ENCODE assay signal across 28 cellular contexts in genomic region chr4:34731045-34731444, GRCh38.
DNase-seq lines count a peak whose midpoint lies in the region; ATAC-seq, FAIRE-seq and TF ChIP-seq lines count a peak whose summit lies in the region.
"Had no signal": no experiment of that assay in that cellular context is flagged by ENCODE, and none has a peak within 500 bp of the region (broad histone marks: within the 10 kb centered on the region; RNA-seq: fewer than 3 reads in every experiment).

No MANE protein-coding gene starts in this region.

- TF ChIP-seq POLR2A in GM12878 (IDR thresholded peaks at IDR 0.05; ENCODE audit: low read depth, low read length): no peak

- H3K27ac Mint-ChIP-seq in activated T-cell treated with anti-CD3 and anti-CD28 coated beads, Interleukin-2, amount 50 U/mL, for 24 hours: no peak overlapping the region
- H3K27ac Mint-ChIP-seq: activated naive CD4-positive, alpha-beta T cell treated with anti-CD3 and anti-CD28 coated beads, Interleukin-2, amount 50 U/mL, for 24 hours; CD4-positive, alpha-beta memory T cell; endodermal cell; stimulated activated memory B cell treated with anti-CD40 and anti-IgM and Interleukin-4, amounts not matched to agents 10 μg/mL and 1 μg/mL and 100 μg/mL, for 72 hours had no signal

- H3K79me2 ChIP-seq in GM12878 (ENCODE audit: control insufficient read depth, insufficient read depth, low read length) (no peaks in the 10 kb centered on the region), hepatocyte (no peaks in the 10 kb centered on the region)

- intact Hi-C loops in GM12878 (cut with micrococcal nuclease; ENCODE audit: unreplicated experiment): no loop called here

- no peak overlapping the region for H3K27ac ChIP-seq in GM12878 (ENCODE audit: control insufficient read depth, insufficient read depth)
- H3K27ac ChIP-seq in hepatocyte: no peak overlapping the region
- H3K27ac ChIP-seq: heart right ventricle, thoracic aorta had no signal

- H3K4me1 ChIP-seq in GM12878 (ENCODE audit: control insufficient read depth, insufficient read depth, low read length) (no peaks in the 10 kb centered on the region), hepatocyte (ENCODE audit: insufficient read depth) (peaks cover 23% of the 10 kb centered on the region)
- H3K4me1 ChIP-seq: heart right ventricle had no signal

- H2AFZ ChIP-seq in GM12878 (ENCODE audit: control insufficient read depth, low read depth, low read length) (no peak overlapping the region), hepatocyte (no peak overlapping the region)

- CTCF ChIA-PET in GM12878 (lab: Yijun Ruan, JAX): no interaction called here

- FAIRE-seq in GM12878 (lab: Jason Lieb, UNC): no peak
- FAIRE-seq: colon, GM12892, small intestine had no signal

- H3K27me3 Mint-ChIP-seq in activated T-cell treated with anti-CD3 and anti-CD28 coated beads, Interleukin-2, amount 50 U/mL, for 24 hours: no peaks in the 10 kb centered on the region
- H3K27me3 Mint-ChIP-seq: activated naive CD4-positive, alpha-beta T cell treated with anti-CD3 and anti-CD28 coated beads, Interleukin-2, amount 50 U/mL, for 24 hours; brain; CD4-positive, alpha-beta memory T cell; stimulated activated memory B cell treated with anti-CD40 and anti-IgM and Interleukin-4, amounts not matched to agents 10 μg/mL and 1 μg/mL and 100 μg/mL, for 72 hours had no signal

- H3K9me2 ChIP-seq in hepatocyte (replicated peaks; ENCODE audit: insufficient read depth): no peaks in the 10 kb centered on the region

- in situ Hi-C loops in GM12878 (cut with MboI): no loop called here

- BruUV-seq in GM12878 (replicated peaks; lab: Mats Ljungman, UMichigan): no TSS peak

- no peaks in the 10 kb centered on the region for H3K4me1 Mint-ChIP-seq in activated T-cell treated with anti-CD3 and anti-CD28 coated beads, Interleukin-2, amount 50 U/mL, for 24 hours (ENCODE audit: low read depth)
- H3K4me1 Mint-ChIP-seq: activated naive CD4-positive, alpha-beta T cell treated with anti-CD3 and anti-CD28 coated beads, Interleukin-2, amount 50 U/mL, for 24 hours; CD4-positive, alpha-beta memory T cell; stimulated activated memory B cell treated with anti-CD40 and anti-IgM and Interleukin-4, amounts not matched to agents 10 μg/mL and 1 μg/mL and 100 μg/mL, for 72 hours had no signal

- no peak for TF ChIP-seq EP300 in GM12878 (IDR thresholded peaks at IDR 0.05; ENCODE audit: borderline replicate concordance in 1 of 2, control insufficient read depth in 1 of 2, low read depth in 2 of 2, low read length in 2 of 2)

- RAD21 ChIA-PET in GM12878 (lab: Charles Lee; ENCODE audit: unreplicated experiment): no interaction called here

- no peaks in the 10 kb centered on the region for H3K27me3 ChIP-seq in GM12878 (replicated peaks in 1 of 2; ENCODE audit: control insufficient read depth in 2 of 2, insufficient read depth in 2 of 2, low read length in 1 of 2)
- H3K27me3 ChIP-seq in hepatocyte: no peaks in the 10 kb centered on the region
- H3K27me3 ChIP-seq: heart right ventricle had no signal

- H3K36me3 ChIP-seq in GM12878 (ENCODE audit: control insufficient read depth in 2 of 2, insufficient read depth in 2 of 2, low read length in 1 of 2): no peaks in the 10 kb centered on the region
- H3K36me3 ChIP-seq in hepatocyte (replicated peaks; ENCODE audit: insufficient read depth, low read depth): no peaks in the 10 kb centered on the region
- H3K36me3 ChIP-seq: heart right ventricle, thoracic aorta had no signal

- ATAC-seq in GM12878 (no peak; the same call in 1 of the 3 replicates), GM21737 (IDR thresholded peaks at IDR 0.05; ENCODE audit: unreplicated experiment) (no peak), GM19463 (IDR thresholded peaks at IDR 0.05; ENCODE audit: unreplicated experiment) (no peak)
- ATAC-seq: heart right ventricle; left ventricle myocardium superior; mucosa of descending colon; Panc1; stimulated activated memory B cell treated with anti-CD40 and anti-IgM and Interleukin-4, amounts not matched to agents 10 μg/mL and 1 μg/mL and 100 μg/mL, for 72 hours had no signal

- H3K36me3 Mint-ChIP-seq in activated T-cell treated with anti-CD3 and anti-CD28 coated beads, Interleukin-2, amount 50 U/mL, for 24 hours (ENCODE audit: low read depth): no peaks in the 10 kb centered on the region
- H3K36me3 Mint-ChIP-seq: activated naive CD4-positive, alpha-beta T cell treated with anti-CD3 and anti-CD28 coated beads, Interleukin-2, amount 50 U/mL, for 24 hours; brain; CD4-positive, alpha-beta memory T cell; stimulated activated memory B cell treated with anti-CD40 and anti-IgM and Interleukin-4, amounts not matched to agents 10 μg/mL and 1 μg/mL and 100 μg/mL, for 72 hours had no signal

- H4K20me1 ChIP-seq in GM12878 (ENCODE audit: control insufficient read depth, insufficient read depth) (no peaks in the 10 kb centered on the region), hepatocyte (ENCODE audit: insufficient read depth, poor library complexity, severe bottlenecking) (no peaks in the 10 kb centered on the region)

- no peak overlapping the region for H3K4me3 ChIP-seq in GM12878
- no peak overlapping the region for H3K4me3 ChIP-seq in hepatocyte
- H3K4me3 ChIP-seq: heart right ventricle, mucosa of descending colon, thoracic aorta had no signal

- SMC1A ChIA-PET in GM12878 (lab: Charles Lee; ENCODE audit: uncharacterized antibody, unreplicated experiment): interaction anchor here (1.4 kb wide), 1 partner anchor 36 kb away, joined by 4 read pairs; no protein-coding TSS in a partner anchor

- H3K4me2 ChIP-seq in GM12878 (ENCODE audit: control insufficient read depth, insufficient read depth): no peak overlapping the region
- no peak overlapping the region for H3K4me2 ChIP-seq in hepatocyte

- peak; percentile 31 for DNase-seq in M059J (ENCODE audit: low read depth)
- no peak for DNase-seq in GM12878 (ENCODE audit: low read depth, low spot score)
- peak; percentile 19 for DNase-seq in hepatocyte (ENCODE audit: low spot score)
- peak; percentile 36 for DNase-seq in superior temporal gyrus (ENCODE audit: extremely low spot score)
- DNase-seq in activated T-cell treated with anti-CD3 and anti-CD28 coated beads, Interleukin-2, amount 50 U/mL, for 24 hours: no peak
- DNase-seq: activated CD4-positive, alpha-beta T cell treated with anti-CD3 and anti-CD28 coated beads for 4 hours; activated T-cell treated with anti-CD3 and anti-CD28 coated beads, Interleukin-2, amount 50 U/mL, for 48 hours; CD4-positive, alpha-beta memory T cell; endodermal cell; heart right ventricle; Kasumi-1; left ventricle myocardium superior; mucosa of descending colon; NCI-H1105 treated with DMSO at 0.1 percent for 48 hours; NCI-H2029 treated with DMSO at 0.1 percent for 48 hours; NK-92 treated with Interleukin-12 subunit alpha and Interleukin-12 subunit beta, amount 100 ng/mL, for 24 hours; posterior cingulate gyrus; small intestine had no signal

- H3K9me3 ChIP-seq in GM12878 (replicated peaks; ENCODE audit: control insufficient read depth, insufficient read depth, low read length): no peaks in the 10 kb centered on the region
- H3K9me3 ChIP-seq in hepatocyte (ENCODE audit: low read depth): no peaks in the 10 kb centered on the region
- H3K9me3 ChIP-seq: heart right ventricle, thoracic aorta had no signal

- no peak for TF ChIP-seq RAD21 in GM12878 (IDR thresholded peaks at IDR 0.05; ENCODE audit: insufficient read depth, low read depth, low read length)

- H3K9me3 Mint-ChIP-seq in activated T-cell treated with anti-CD3 and anti-CD28 coated beads, Interleukin-2, amount 50 U/mL, for 24 hours: peaks cover 2% of the 10 kb centered on the region
- H3K9me3 Mint-ChIP-seq: activated naive CD4-positive, alpha-beta T cell treated with anti-CD3 and anti-CD28 coated beads, Interleukin-2, amount 50 U/mL, for 24 hours; endodermal cell had no signal

- no peak overlapping the region for H3K4me3 Mint-ChIP-seq in activated T-cell treated with anti-CD3 and anti-CD28 coated beads, Interleukin-2, amount 50 U/mL, for 24 hours
- H3K4me3 Mint-ChIP-seq: activated naive CD4-positive, alpha-beta T cell treated with anti-CD3 and anti-CD28 coated beads, Interleukin-2, amount 50 U/mL, for 24 hours; brain; CD4-positive, alpha-beta memory T cell; endodermal cell; neural crest cell; stimulated activated memory B cell treated with anti-CD40 and anti-IgM and Interleukin-4, amounts not matched to agents 10 μg/mL and 1 μg/mL and 100 μg/mL, for 72 hours had no signal

- POLR2A ChIA-PET in GM12878 (lab: Charles Lee): no interaction called here

- no peak overlapping the region for H3K9ac ChIP-seq in GM12878 (ENCODE audit: control insufficient read depth, insufficient read depth, low read length)

- TF ChIP-seq CTCF in GM12878 (IDR thresholded peaks at IDR 0.05 in 2 of 3, conservative IDR thresholded peaks at IDR 0.05 in 1 of 3; ENCODE audit: control insufficient read depth in 2 of 3, extremely low read depth in 1 of 3, insufficient read depth in 1 of 3, low read depth in 3 of 3, low read length in 3 of 3) (no peak), hepatocyte (IDR thresholded peaks at IDR 0.05; ENCODE audit: poor library complexity) (no peak)

TF ChIP-seq in GM12878, 131 proteins besides CTCF, POLR2A, EP300 and RAD21 (continues in another document):
- TF ChIP-seq, protein P1, sequence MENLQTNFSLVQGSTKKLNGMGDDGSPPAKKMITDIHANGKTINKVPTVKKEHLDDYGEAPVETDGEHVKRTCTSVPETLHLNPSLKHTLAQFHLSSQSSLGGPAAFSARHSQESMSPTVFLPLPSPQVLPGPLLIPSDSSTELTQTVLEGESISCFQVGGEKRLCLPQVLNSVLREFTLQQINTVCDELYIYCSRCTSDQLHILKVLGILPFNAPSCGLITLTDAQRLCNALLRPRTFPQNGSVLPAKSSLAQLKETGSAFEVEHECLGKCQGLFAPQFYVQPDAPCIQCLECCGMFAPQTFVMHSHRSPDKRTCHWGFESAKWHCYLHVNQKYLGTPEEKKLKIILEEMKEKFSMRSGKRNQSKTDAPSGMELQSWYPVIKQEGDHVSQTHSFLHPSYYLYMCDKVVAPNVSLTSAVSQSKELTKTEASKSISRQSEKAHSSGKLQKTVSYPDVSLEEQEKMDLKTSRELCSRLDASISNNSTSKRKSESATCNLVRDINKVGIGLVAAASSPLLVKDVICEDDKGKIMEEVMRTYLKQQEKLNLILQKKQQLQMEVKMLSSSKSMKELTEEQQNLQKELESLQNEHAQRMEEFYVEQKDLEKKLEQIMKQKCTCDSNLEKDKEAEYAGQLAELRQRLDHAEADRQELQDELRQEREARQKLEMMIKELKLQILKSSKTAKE (IDR thresholded peaks at IDR 0.05; ENCODE audit: low read depth, poor library complexity, severe bottlenecking): no peak
- TF ChIP-seq, protein P2, sequence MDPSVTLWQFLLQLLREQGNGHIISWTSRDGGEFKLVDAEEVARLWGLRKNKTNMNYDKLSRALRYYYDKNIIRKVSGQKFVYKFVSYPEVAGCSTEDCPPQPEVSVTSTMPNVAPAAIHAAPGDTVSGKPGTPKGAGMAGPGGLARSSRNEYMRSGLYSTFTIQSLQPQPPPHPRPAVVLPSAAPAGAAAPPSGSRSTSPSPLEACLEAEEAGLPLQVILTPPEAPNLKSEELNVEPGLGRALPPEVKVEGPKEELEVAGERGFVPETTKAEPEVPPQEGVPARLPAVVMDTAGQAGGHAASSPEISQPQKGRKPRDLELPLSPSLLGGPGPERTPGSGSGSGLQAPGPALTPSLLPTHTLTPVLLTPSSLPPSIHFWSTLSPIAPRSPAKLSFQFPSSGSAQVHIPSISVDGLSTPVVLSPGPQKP (IDR thresholded peaks at IDR 0.05; ENCODE audit: low read depth, low read length): no peak
- no peak for TF ChIP-seq MTA2 (IDR thresholded peaks at IDR 0.05; ENCODE audit: low read depth)

Comparison
In these comparisons a context has a peak if more than half of its experiments do, and no peak if none do; other contexts are left out.
1. DNase-seq: peak in M059J (single experiment), hepatocyte (single experiment) and superior temporal gyrus (single experiment); none in GM12878 (single experiment) and activated T-cell treated with anti-CD3 and anti-CD28 coated beads, Interleukin-2, amount 50 U/mL, for 24 hours (single experiment).